In the genomic region with DNA sequence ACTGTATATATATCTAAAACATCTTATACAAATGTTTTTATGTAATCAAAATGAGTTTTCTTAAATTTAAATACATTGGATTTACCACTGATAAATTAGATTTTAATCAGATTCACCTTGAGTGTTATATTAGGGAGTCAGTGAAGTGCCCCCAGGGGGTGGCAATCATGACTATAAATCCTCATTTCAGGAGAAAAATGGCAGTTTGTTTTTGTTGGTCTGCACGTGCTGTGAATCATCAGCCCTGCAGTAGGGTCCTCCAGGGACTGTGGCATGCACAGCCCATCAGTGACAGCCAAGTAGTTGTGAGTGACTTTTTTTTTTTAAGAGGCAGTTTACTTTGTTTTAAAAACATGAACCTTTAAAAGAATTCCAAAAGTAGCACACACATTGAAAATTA, we compare ENCODE assay signal across 31 cellular contexts.
DNase-seq lines count a peak whose midpoint lies in the region; ATAC-seq and TF ChIP-seq lines count a peak whose summit lies in the region.
"Had no signal": no experiment of that assay in that cellular context is flagged by ENCODE, and none has a peak within 500 bp of the region (broad histone marks: within the 10 kb centered on the region; RNA-seq: fewer than 3 reads in every experiment).

No MANE protein-coding gene starts in this region.

- H3K4me1 ChIP-seq in HEK293 (ENCODE audit: control insufficient read depth, insufficient read depth, low read length): peaks cover 24% of the 10 kb centered on the region

- in situ Hi-C loops in SK-MEL-5 (cut with HindIII; ENCODE audit: low pct_unique_long_range_greater_than_20kb, low sequenced_read_pairs): no loop called here

- peaks cover 4% of the 10 kb centered on the region for H3K9me3 Mint-ChIP-seq in mesothelial cell of epicardium
- H3K9me3 Mint-ChIP-seq: activated B cell treated with CpG ODN at 0.5 μM for 24 hours; activated naive CD4-positive, alpha-beta T cell treated with anti-CD3 and anti-CD28 coated beads, Interleukin-2, amount 10 ng/mL, durations not matched to agents 7 days and 5 days; stimulated activated memory B cell treated with anti-CD40 and anti-IgM and Interleukin-4, amounts not matched to agents 10 μg/mL and 1 μg/mL and 100 μg/mL, for 72 hours had no signal

- H3K27ac ChIP-seq in HEK293 (ENCODE audit: extremely low read depth, low read depth, low read length): no peak overlapping the region
- H3K27ac ChIP-seq: foreskin keratinocyte, hepatocyte, neural progenitor cell, right lobe of liver, upper lobe of right lung had no signal

- no peak overlapping the region for H3K4me3 ChIP-seq in HEK293 (ENCODE audit: low read depth, low read length)
- H3K4me3 ChIP-seq: hepatocyte, neural progenitor cell, right lobe of liver, upper lobe of right lung had no signal

- no peaks in the 10 kb centered on the region for H3K9me3 ChIP-seq in HEK293 (ENCODE audit: control insufficient read depth, insufficient read depth, low read depth, low read length)
- H3K9me3 ChIP-seq: right lobe of liver, upper lobe of right lung had no signal

- H3K27me3 Mint-ChIP-seq in mesothelial cell of epicardium (ENCODE audit: low read depth): no peaks in the 10 kb centered on the region
- H3K27me3 Mint-ChIP-seq: activated B cell treated with CpG ODN at 0.5 μM for 24 hours; activated naive CD4-positive, alpha-beta T cell treated with anti-CD3 and anti-CD28 coated beads, Interleukin-2, amount 10 ng/mL, durations not matched to agents 7 days and 5 days; stimulated activated memory B cell treated with anti-CD40 and anti-IgM and Interleukin-4, amounts not matched to agents 10 μg/mL and 1 μg/mL and 100 μg/mL, for 72 hours had no signal

- H3K27ac Mint-ChIP-seq in mesothelial cell of epicardium: no peak overlapping the region
- H3K27ac Mint-ChIP-seq: activated B cell treated with CpG ODN at 0.5 μM for 24 hours; activated naive CD4-positive, alpha-beta T cell treated with anti-CD3 and anti-CD28 coated beads, Interleukin-2, amount 10 ng/mL, durations not matched to agents 7 days and 5 days; neural progenitor cell; stimulated activated memory B cell treated with anti-CD40 and anti-IgM and Interleukin-4, amounts not matched to agents 10 μg/mL and 1 μg/mL and 100 μg/mL, for 72 hours had no signal

- POLR2A ChIA-PET in HEK293 (lab: Yijun Ruan, JAX): no interaction called here

- H3K36me3 ChIP-seq in HEK293 (ENCODE audit: control insufficient read depth in 2 of 2, insufficient read depth in 1 of 2, low read length in 2 of 2): no peaks in the 10 kb centered on the region
- H3K36me3 ChIP-seq: neural progenitor cell, right lobe of liver, upper lobe of right lung had no signal

- TF ChIP-seq CTCF in HEK293 (tag by site-specific recombination; IDR thresholded peaks at IDR 0.05) (no peak), mesothelial cell of epicardium (IDR thresholded peaks at IDR 0.05; ENCODE audit: unreplicated experiment) (no peak)

- CTCF ChIA-PET in HEK293 (lab: Yijun Ruan, JAX): interaction anchor here (0.7 kb wide), 1 partner anchor 411 kb away, joined by 4 read pairs; no protein-coding TSS in a partner anchor

- no peak overlapping the region for H3K4me3 Mint-ChIP-seq in mesothelial cell of epicardium
- H3K4me3 Mint-ChIP-seq: activated B cell treated with CpG ODN at 0.5 μM for 24 hours; activated naive CD4-positive, alpha-beta T cell treated with anti-CD3 and anti-CD28 coated beads, Interleukin-2, amount 10 ng/mL, durations not matched to agents 7 days and 5 days; neural progenitor cell; stimulated activated memory B cell treated with anti-CD40 and anti-IgM and Interleukin-4, amounts not matched to agents 10 μg/mL and 1 μg/mL and 100 μg/mL, for 72 hours had no signal

- peaks cover 34% of the 10 kb centered on the region for H3K4me1 Mint-ChIP-seq in mesothelial cell of epicardium

- no peak for ATAC-seq in HG03342 (IDR thresholded peaks at IDR 0.05; ENCODE audit: unreplicated experiment)
- ATAC-seq: foreskin keratinocyte; left cardiac atrium; PC-3; right lobe of liver; stimulated activated memory B cell treated with anti-CD40 and anti-IgM and Interleukin-4, amounts not matched to agents 10 μg/mL and 1 μg/mL and 100 μg/mL, for 72 hours; upper lobe of right lung had no signal

- DNase-seq in AG20443 (ENCODE audit: low spot score) (peak; percentile 27), SK-MEL-5 (ENCODE audit: low read depth, low spot score) (peak; percentile 25), lung microvascular endothelial cell (ENCODE audit: low read depth in 2 of 2) (peak; percentile 15 to 30), T-helper 9 cell (no peak), mesothelial cell of epicardium (ENCODE audit: low spot score in 2 of 2, unreplicated experiment in 2 of 2) (no peak)
- DNase-seq in stimulated activated CD4-positive, alpha-beta T cell treated with anti-CD3 and anti-CD28 coated beads, Interleukin-15, amount 100 ng/mL, for 24 hours: no peak
- DNase-seq: activated B cell treated with CpG ODN at 0.5 μM for 24 hours; activated CD4-positive, alpha-beta T cell treated with anti-CD3 and anti-CD28 coated beads, Interleukin-2, amount 50 U/mL, for 4 hours; activated naive CD4-positive, alpha-beta T cell treated with anti-CD3 and anti-CD28 coated beads, Interleukin-2, amount 10 ng/mL, durations not matched to agents 7 days and 5 days; effector memory CD4-positive, alpha-beta T cell; erythroblast; foreskin keratinocyte; GOT3; left cardiac atrium; NCI-H1417 treated with DMSO at 0.1 percent for 48 hours; NCI-H2107; NCI-H510A; NK-92 treated with Interleukin-12 subunit alpha and Interleukin-12 subunit beta, amount 100 ng/mL, for 24 hours; PC-3; posterior cingulate gyrus; right lobe of liver; SHP77; stimulated activated CD4-positive, alpha-beta T cell treated with anti-CD3 and anti-CD28 coated beads, Interleukin-4, amount 100 ng/mL, for 4 hours; SW 1271; T1000; upper lobe of right lung had no signal

- H3K36me3 Mint-ChIP-seq in mesothelial cell of epicardium: peaks cover 7% of the 10 kb centered on the region
- H3K36me3 Mint-ChIP-seq: activated naive CD4-positive, alpha-beta T cell treated with anti-CD3 and anti-CD28 coated beads, Interleukin-2, amount 10 ng/mL, durations not matched to agents 7 days and 5 days had no signal

TF ChIP-seq in HEK293, 187 proteins besides CTCF, POLR2A, EP300 and RAD21 (continues in another document):
- TF ChIP-seq ZNF146 (tag by site-specific recombination; IDR thresholded peaks at IDR 0.05): no peak
- TF ChIP-seq ZNF843 (tag by site-specific recombination; IDR thresholded peaks at IDR 0.05): 0 out of 2 replicates have a peak, but pooled peaks have one; percentile 43
- peak; percentile 49 for TF ChIP-seq SP7 (tag by site-specific recombination; IDR thresholded peaks at IDR 0.05)
- TF ChIP-seq GLIS1 (tag by site-specific recombination; IDR thresholded peaks at IDR 0.05): peak; percentile 76
- TF ChIP-seq OSR2 (tag by site-specific recombination; IDR thresholded peaks at IDR 0.05): peak; percentile 76
- peak; percentile 22; the same call in 1 of the 2 replicates for TF ChIP-seq ZNF335 (tag by site-specific recombination; conservative IDR thresholded peaks at IDR 0.05)
- no peak for TF ChIP-seq ZNF174 (tag by site-specific recombination; IDR thresholded peaks at IDR 0.05)
- peak; percentile 30; the same call in 1 of the 2 replicates for TF ChIP-seq ZNF629 (tag by site-specific recombination; IDR thresholded peaks at IDR 0.05)
- TF ChIP-seq REPIN1 (tag by site-specific recombination; IDR thresholded peaks at IDR 0.05; ENCODE audit: low read depth): no peak
- TF ChIP-seq, protein P1, sequence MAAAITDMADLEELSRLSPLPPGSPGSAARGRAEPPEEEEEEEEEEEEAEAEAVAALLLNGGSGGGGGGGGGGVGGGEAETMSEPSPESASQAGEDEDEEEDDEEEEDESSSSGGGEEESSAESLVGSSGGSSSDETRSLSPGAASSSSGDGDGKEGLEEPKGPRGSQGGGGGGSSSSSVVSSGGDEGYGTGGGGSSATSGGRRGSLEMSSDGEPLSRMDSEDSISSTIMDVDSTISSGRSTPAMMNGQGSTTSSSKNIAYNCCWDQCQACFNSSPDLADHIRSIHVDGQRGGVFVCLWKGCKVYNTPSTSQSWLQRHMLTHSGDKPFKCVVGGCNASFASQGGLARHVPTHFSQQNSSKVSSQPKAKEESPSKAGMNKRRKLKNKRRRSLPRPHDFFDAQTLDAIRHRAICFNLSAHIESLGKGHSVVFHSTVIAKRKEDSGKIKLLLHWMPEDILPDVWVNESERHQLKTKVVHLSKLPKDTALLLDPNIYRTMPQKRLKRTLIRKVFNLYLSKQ (tag by site-specific recombination; IDR thresholded peaks at IDR 0.05; ENCODE audit: borderline replicate concordance): no peak
- TF ChIP-seq, protein P2, sequence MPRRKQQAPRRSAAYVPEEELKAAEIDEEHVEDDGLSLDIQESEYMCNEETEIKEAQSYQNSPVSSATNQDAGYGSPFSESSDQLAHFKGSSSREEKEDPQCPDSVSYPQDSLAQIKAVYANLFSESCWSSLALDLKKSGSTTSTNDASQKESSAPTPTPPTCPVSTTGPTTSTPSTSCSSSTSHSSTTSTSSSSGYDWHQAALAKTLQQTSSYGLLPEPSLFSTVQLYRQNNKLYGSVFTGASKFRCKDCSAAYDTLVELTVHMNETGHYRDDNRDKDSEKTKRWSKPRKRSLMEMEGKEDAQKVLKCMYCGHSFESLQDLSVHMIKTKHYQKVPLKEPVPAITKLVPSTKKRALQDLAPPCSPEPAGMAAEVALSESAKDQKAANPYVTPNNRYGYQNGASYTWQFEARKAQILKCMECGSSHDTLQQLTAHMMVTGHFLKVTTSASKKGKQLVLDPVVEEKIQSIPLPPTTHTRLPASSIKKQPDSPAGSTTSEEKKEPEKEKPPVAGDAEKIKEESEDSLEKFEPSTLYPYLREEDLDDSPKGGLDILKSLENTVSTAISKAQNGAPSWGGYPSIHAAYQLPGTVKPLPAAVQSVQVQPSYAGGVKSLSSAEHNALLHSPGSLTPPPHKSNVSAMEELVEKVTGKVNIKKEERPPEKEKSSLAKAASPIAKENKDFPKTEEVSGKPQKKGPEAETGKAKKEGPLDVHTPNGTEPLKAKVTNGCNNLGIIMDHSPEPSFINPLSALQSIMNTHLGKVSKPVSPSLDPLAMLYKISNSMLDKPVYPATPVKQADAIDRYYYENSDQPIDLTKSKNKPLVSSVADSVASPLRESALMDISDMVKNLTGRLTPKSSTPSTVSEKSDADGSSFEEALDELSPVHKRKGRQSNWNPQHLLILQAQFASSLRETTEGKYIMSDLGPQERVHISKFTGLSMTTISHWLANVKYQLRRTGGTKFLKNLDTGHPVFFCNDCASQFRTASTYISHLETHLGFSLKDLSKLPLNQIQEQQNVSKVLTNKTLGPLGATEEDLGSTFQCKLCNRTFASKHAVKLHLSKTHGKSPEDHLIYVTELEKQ (tag by site-specific recombination; IDR thresholded peaks at IDR 0.05; ENCODE audit: borderline replicate concordance): no peak
- TF ChIP-seq KLF10 (tag by site-specific recombination; IDR thresholded peaks at IDR 0.05): 0 out of 2 replicates have a peak, but pooled peaks have one; percentile 56
- TF ChIP-seq WT1 (tag by site-specific recombination; IDR thresholded peaks at IDR 0.05): peak; percentile 80

Comparison
In these comparisons a context has a peak if more than half of its experiments do, and no peak if none do; other contexts are left out.
1. DNase-seq: peak in AG20443 (single experiment), SK-MEL-5 (single experiment) and lung microvascular endothelial cell (2 of 2); none in T-helper 9 cell (single experiment), stimulated activated CD4-positive, alpha-beta T cell treated with anti-CD3 and anti-CD28 coated beads, Interleukin-15, amount 100 ng/mL, for 24 hours (single experiment) and mesothelial cell of epicardium (0 of 2).